In the genomic region with DNA sequence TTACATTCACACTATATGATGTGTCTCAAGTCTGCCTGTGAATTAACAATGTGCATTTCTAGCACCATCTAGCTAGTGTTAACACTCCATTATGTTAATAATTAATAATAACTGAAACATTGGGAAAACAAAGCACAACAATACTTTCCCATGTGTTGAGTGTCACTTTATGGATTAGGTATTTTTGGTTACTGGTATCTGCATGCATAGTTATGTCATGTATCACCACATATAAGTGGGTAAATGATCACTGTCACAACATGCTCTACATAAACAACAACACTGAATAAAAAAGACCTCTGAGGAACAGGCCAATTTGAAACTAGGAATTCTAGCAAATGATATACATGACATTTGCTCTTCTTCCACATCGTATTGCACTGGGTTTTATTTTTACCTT, we compare ENCODE assay signal across 18 cellular contexts.
"Had no signal": no experiment of that assay in that cellular context is flagged by ENCODE, and none has a peak within 500 bp of the region (broad histone marks: within the 10 kb centered on the region; RNA-seq: fewer than 3 reads in every experiment).

No MANE protein-coding gene starts in this region.

- H3K4me1 ChIP-seq: gastrocnemius medialis, prostate gland, testis had no signal

- ATAC-seq: effector memory CD8-positive, alpha-beta T cell; gastrocnemius medialis; natural killer cell; right cardiac atrium; stimulated activated memory B cell treated with anti-CD40 and anti-IgM and Interleukin-4, amounts not matched to agents 10 μg/mL and 1 μg/mL and 100 μg/mL, for 72 hours; stimulated activated naive CD8-positive, alpha-beta T cell treated with anti-CD3 and anti-CD28 coated beads, Interleukin-15, Interleukin-2, amounts not matched to agents 100 U/mL and 50 U/mL, for 24 hours had no signal

- H3K4me3 ChIP-seq: coronary artery, gastrocnemius medialis, lung, prostate gland, sigmoid colon, skin epidermis, spleen, testis, tibial artery had no signal

- H3K9me3 ChIP-seq: gastrocnemius medialis, prostate gland, sigmoid colon, spleen, testis, tibial artery had no signal

- H3K27me3 ChIP-seq: gastrocnemius medialis, sigmoid colon, spleen, testis, tibial artery had no signal

- H3K27ac ChIP-seq: coronary artery, gastrocnemius medialis, sigmoid colon, skin epidermis, testis, tibial artery had no signal

- DNase-seq: effector memory CD8-positive, alpha-beta T cell; gastrocnemius medialis; head of caudate nucleus; kidney; natural killer cell; right cardiac atrium; sigmoid colon; spleen; stimulated activated CD4-positive, alpha-beta T cell treated with anti-CD3 and anti-CD28 coated beads, Interleukin-4, amount 100 ng/mL, for 4 hours; stimulated activated naive CD8-positive, alpha-beta T cell treated with anti-CD3 and anti-CD28 coated beads, Interleukin-15, Interleukin-2, amounts not matched to agents 100 U/mL and 50 U/mL, for 24 hours; substantia nigra; testis; tibial artery had no signal
